27 cellular contexts compared by ENCODE assay signal in the genomic region with DNA sequence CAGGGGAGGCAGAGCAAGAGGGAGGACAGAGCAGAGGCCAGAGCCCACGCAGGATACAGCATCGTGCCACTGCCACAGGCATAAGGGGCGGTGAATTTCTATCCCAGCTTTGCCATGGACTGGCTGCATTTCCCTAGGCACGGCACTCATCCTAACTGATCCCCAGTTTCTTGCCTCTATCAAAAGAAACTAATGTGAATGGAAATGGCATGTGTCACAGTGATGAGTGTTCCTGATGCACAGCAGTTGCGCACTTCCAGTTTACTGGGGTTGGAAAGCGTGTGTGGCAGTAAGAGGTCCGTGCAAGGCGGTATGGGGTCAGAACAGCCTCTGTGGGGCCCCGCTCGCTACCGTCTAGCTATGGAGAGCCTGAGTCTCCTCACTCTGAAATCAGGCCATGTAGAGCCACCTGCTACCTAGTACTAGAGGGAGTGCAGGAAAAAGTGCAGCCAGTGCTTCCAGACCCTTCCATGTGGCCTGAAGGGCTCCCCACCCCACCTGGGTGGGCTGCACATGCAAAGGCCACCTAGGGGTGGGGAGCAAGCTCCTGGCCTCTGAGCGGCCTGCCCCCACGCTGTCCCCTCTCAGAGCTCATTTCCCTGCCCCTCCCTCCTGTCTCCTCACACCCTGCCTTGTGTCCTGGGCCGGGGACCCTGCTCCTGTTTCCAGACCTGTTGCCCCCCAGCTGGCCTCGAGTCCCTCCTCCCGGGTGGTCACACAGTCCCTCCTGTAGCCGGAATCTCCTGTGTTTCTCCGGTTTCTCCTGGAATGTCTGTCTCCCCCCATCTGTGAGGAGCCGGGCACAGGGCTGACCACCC. TPM values are rescaled to one million over a fixed set of nuclear protein-coding genes. Genes with fewer than 3 reads are reported as not detected.
DNase-seq lines count a peak whose midpoint lies in the region; ATAC-seq, FAIRE-seq and TF ChIP-seq lines count a peak whose summit lies in the region.
"Had no signal": no experiment of that assay in that cellular context is flagged by ENCODE, and none has a peak within 500 bp of the region (broad histone marks: within the 10 kb centered on the region; RNA-seq: fewer than 3 reads in every experiment).

No MANE protein-coding gene starts in this region.

- H3K9me3 ChIP-seq in Karpas-422 (ENCODE audit: low read length) (no peaks in the 10 kb centered on the region), K562 (replicated peaks; ENCODE audit: control insufficient read depth, insufficient read depth, low read depth, low read length) (no peaks in the 10 kb centered on the region), mucosa of descending colon (no peaks in the 10 kb centered on the region)
- H3K9me3 ChIP-seq: SK-N-SH had no signal

- H3K27me3 ChIP-seq in Karpas-422 (ENCODE audit: low read length): no peaks in the 10 kb centered on the region
- H3K27me3 ChIP-seq in K562 (ENCODE audit: control insufficient read depth in 2 of 2, insufficient read depth in 2 of 2, low read length in 2 of 2): peaks cover 0 to 6% of the 10 kb centered on the region in 2 experiments; a peak in 1 of 5 replicates

- H3K36me3 Mint-ChIP-seq in activated CD4-positive, alpha-beta memory T cell treated with anti-CD3 and anti-CD28 coated beads for 36 hours: no peaks in the 10 kb centered on the region
- H3K36me3 Mint-ChIP-seq: CD8-positive, alpha-beta memory T cell had no signal

- H3K27ac ChIP-seq in Karpas-422 (ENCODE audit: low read length) (no peak overlapping the region), K562 (ENCODE audit: extremely low read depth, low read depth, low read length) (no peak overlapping the region)
- H3K27ac ChIP-seq: A549, C4-2B had no signal

- no peak overlapping the region for H3K4me3 ChIP-seq in Karpas-422 (ENCODE audit: low read length)
- no peak overlapping the region for H3K4me3 ChIP-seq in K562
- no peak overlapping the region for H3K4me3 ChIP-seq in mucosa of descending colon
- H3K4me3 ChIP-seq in foreskin fibroblast (ENCODE audit: low read depth in 1 of 2, low read length in 2 of 2): no peak overlapping the region
- H3K4me3 ChIP-seq: A549, GM12878, GM23338 had no signal

- no peaks in the 10 kb centered on the region for H3K4me1 ChIP-seq in Karpas-422 (ENCODE audit: low read length)
- H3K4me1 ChIP-seq in K562 (replicated peaks in 1 of 2; ENCODE audit: control insufficient read depth in 2 of 2, insufficient read depth in 2 of 2, low read length in 2 of 2): no peaks in the 10 kb centered on the region
- H3K4me1 ChIP-seq in mucosa of descending colon (ENCODE audit: low read depth): no peaks in the 10 kb centered on the region
- H3K4me1 ChIP-seq: A549 had no signal

- no peaks in the 10 kb centered on the region for H3K9me2 ChIP-seq in Karpas-422 (replicated peaks; ENCODE audit: insufficient read depth, low read length)
- H3K9me2 ChIP-seq: SK-N-SH had no signal

- no peak for TF ChIP-seq POLR2A in K562 (conservative IDR thresholded peaks at IDR 0.05)

- DNase-seq in Karpas-422: peak; percentile 15
- no peak for DNase-seq in K562 (ENCODE audit: extremely low read depth in 1 of 4, low spot score in 3 of 4)
- no peak for DNase-seq in mucosa of descending colon
- no peak for DNase-seq in stimulated activated naive CD8-positive, alpha-beta T cell treated with anti-CD3 and anti-CD28 coated beads, Interleukin-15, amount 100 ng/mL, for 72 hours
- DNase-seq in GM19238 (ENCODE audit: insufficient read length, low spot score): no peak
- no peak for DNase-seq in activated CD4-positive, alpha-beta memory T cell treated with anti-CD3 and anti-CD28 coated beads for 36 hours
- DNase-seq in foreskin fibroblast: no peak
- DNase-seq: AML-193, DMS 273 treated with DMSO at 0.1 percent for 48 hours, DMS79, EL, GDM1, H9, KG1, MM.1S, NCI-H2029, NCI-H2227 treated with DMSO at 0.1 percent for 48 hours, NCI-H526 treated with DMSO at 0.1 percent for 48 hours, RPMI8226, SK-N-SH had no signal

- BruUV-seq in K562 (replicated peaks; lab: Mats Ljungman, UMichigan): no TSS peak

- H3K36me3 ChIP-seq in Karpas-422 (ENCODE audit: insufficient read depth, low read length): no peaks in the 10 kb centered on the region
- no peaks in the 10 kb centered on the region for H3K36me3 ChIP-seq in K562 (ENCODE audit: control insufficient read depth, insufficient read depth, low read length)
- no peaks in the 10 kb centered on the region for H3K36me3 ChIP-seq in mucosa of descending colon (ENCODE audit: low read depth)

- H3K27ac Mint-ChIP-seq in stimulated activated naive CD8-positive, alpha-beta T cell treated with anti-CD3 and anti-CD28 coated beads, Interleukin-15, amount 100 ng/mL, for 72 hours: no peak overlapping the region
- no peak overlapping the region for H3K27ac Mint-ChIP-seq in activated CD4-positive, alpha-beta memory T cell treated with anti-CD3 and anti-CD28 coated beads for 36 hours
- H3K27ac Mint-ChIP-seq: CD8-positive, alpha-beta memory T cell; GM23338; H9 had no signal

- in situ Hi-C loops in K562 (cut with MboI): no loop called here

- H3K79me2 ChIP-seq in Karpas-422 (ENCODE audit: low read length): no peaks in the 10 kb centered on the region
- no peaks in the 10 kb centered on the region for H3K79me2 ChIP-seq in K562 (ENCODE audit: control insufficient read depth, insufficient read depth, low read length)

- H3K4me2 ChIP-seq in Karpas-422 (ENCODE audit: low read depth, low read length, poor library complexity, severe bottlenecking) (no peak overlapping the region), K562 (ENCODE audit: insufficient read depth, low read length) (no peak overlapping the region)
- H3K4me2 ChIP-seq: A549, GM23338, SK-N-SH had no signal

- H3K4me1 Mint-ChIP-seq in stimulated activated naive CD8-positive, alpha-beta T cell treated with anti-CD3 and anti-CD28 coated beads, Interleukin-15, amount 100 ng/mL, for 72 hours: no peaks in the 10 kb centered on the region
- no peaks in the 10 kb centered on the region for H3K4me1 Mint-ChIP-seq in activated CD4-positive, alpha-beta memory T cell treated with anti-CD3 and anti-CD28 coated beads for 36 hours (ENCODE audit: low read depth)
- H3K4me1 Mint-ChIP-seq: CD8-positive, alpha-beta memory T cell; H9 had no signal

- TF ChIP-seq CTCF in K562 (IDR thresholded peaks at IDR 0.05 in 2 of 3, conservative IDR thresholded peaks at IDR 0.05 in 1 of 3; ENCODE audit: insufficient read depth in 2 of 3, low read depth in 1 of 3, low read length in 3 of 3) (no peak), mucosa of descending colon (IDR thresholded peaks at IDR 0.05) (no peak), foreskin fibroblast (IDR thresholded peaks at IDR 0.05; ENCODE audit: low read depth, low read length) (no peak)

- H3K9me1 ChIP-seq in K562 (ENCODE audit: control insufficient read depth, insufficient read depth, low read length): no peaks in the 10 kb centered on the region

- no peak for FAIRE-seq in K562 (lab: Jason Lieb, UNC)
- FAIRE-seq: A549, GM12878, HTR-8/SVneo had no signal

- H4K20me1 ChIP-seq in Karpas-422 (ENCODE audit: insufficient read depth, low read depth, low read length): no peaks in the 10 kb centered on the region
- H4K20me1 ChIP-seq in K562 (replicated peaks; ENCODE audit: control insufficient read depth, insufficient read depth, low read length): no peaks in the 10 kb centered on the region

- H3K9me3 Mint-ChIP-seq in stimulated activated naive CD8-positive, alpha-beta T cell treated with anti-CD3 and anti-CD28 coated beads, Interleukin-15, amount 100 ng/mL, for 72 hours: no peaks in the 10 kb centered on the region
- peaks cover 3% of the 10 kb centered on the region for H3K9me3 Mint-ChIP-seq in activated CD4-positive, alpha-beta memory T cell treated with anti-CD3 and anti-CD28 coated beads for 36 hours

- CTCF ChIA-PET in K562 (lab: Yijun Ruan, JAX; ENCODE audit: low intra/inter-chr PET ratio): no interaction called here
- CTCF ChIA-PET in activated CD4-positive, alpha-beta memory T cell treated with anti-CD3 and anti-CD28 coated beads for 36 hours (lab: Charles Lee): no interaction called here

- no peak overlapping the region for H3K4me3 Mint-ChIP-seq in stimulated activated naive CD8-positive, alpha-beta T cell treated with anti-CD3 and anti-CD28 coated beads, Interleukin-15, amount 100 ng/mL, for 72 hours
- H3K4me3 Mint-ChIP-seq in activated CD4-positive, alpha-beta memory T cell treated with anti-CD3 and anti-CD28 coated beads for 36 hours: no peak overlapping the region
- H3K4me3 Mint-ChIP-seq: CD8-positive, alpha-beta memory T cell; GM23338 had no signal

- H2AFZ ChIP-seq in Karpas-422 (ENCODE audit: low read length) (no peak overlapping the region), K562 (ENCODE audit: low read depth, low read length) (no peak overlapping the region)
- H2AFZ ChIP-seq: GM23338 had no signal

- ATAC-seq in K562 (peak; percentile 38; the same call in 2 of the 3 replicates), mucosa of descending colon (peak; percentile 16)
- peak; percentile 24 for ATAC-seq in stimulated activated naive CD8-positive, alpha-beta T cell treated with anti-CD3 and anti-CD28 coated beads, Interleukin-15, amount 100 ng/mL, for 72 hours
- ATAC-seq: A549, GM12878, GM23338 had no signal

- no peak for TF ChIP-seq RAD21 in K562 (CRISPR knock-in tag; conservative IDR thresholded peaks at IDR 0.05 in 1 of 2, IDR thresholded peaks at IDR 0.05 in 1 of 2)

- POLR2A ChIA-PET in K562 (lab: Yijun Ruan, JAX): no interaction called here
- POLR2A ChIA-PET in activated CD4-positive, alpha-beta memory T cell treated with anti-CD3 and anti-CD28 coated beads for 36 hours (lab: Charles Lee): no interaction called here

- intact Hi-C loops in K562 (cut with micrococcal nuclease): no loop called here
- intact Hi-C loops in mucosa of descending colon (cut with DNase I, micrococcal nuclease): no loop called here
- intact Hi-C loops in activated CD4-positive, alpha-beta memory T cell treated with anti-CD3 and anti-CD28 coated beads for 36 hours (cut with micrococcal nuclease): loop anchor here (5.0 kb wide), 1 partner anchor 285 kb away; no protein-coding TSS in a partner anchor

- H3K9ac ChIP-seq in Karpas-422 (ENCODE audit: low read length) (no peak overlapping the region), K562 (ENCODE audit: insufficient read depth in 1 of 2, low read depth in 2 of 2, low read length in 2 of 2) (no peak overlapping the region)
- H3K9ac ChIP-seq: SK-N-SH had no signal

- no peak for TF ChIP-seq EP300 in K562 (IDR thresholded peaks at IDR 0.05; ENCODE audit: low read length)

- 30% methylated on average over 15 of the region's 19 CpGs for WGBS in K562 (ENCODE audit: insufficient coverage, low coverage, missing lambda C conversion rate)

- no peaks in the 10 kb centered on the region for H3K27me3 Mint-ChIP-seq in stimulated activated naive CD8-positive, alpha-beta T cell treated with anti-CD3 and anti-CD28 coated beads, Interleukin-15, amount 100 ng/mL, for 72 hours
- H3K27me3 Mint-ChIP-seq in activated CD4-positive, alpha-beta memory T cell treated with anti-CD3 and anti-CD28 coated beads for 36 hours: no peaks in the 10 kb centered on the region

RNA-seq across cellular contexts. Expression of a gene that starts 5.0 kb away (rescaled TPM):
- not detected in 2 replicates for total RNA-seq in Karpas-422 (2014; rRNA removed; shearing (Covaris generic); ENCODE audit: low replicate concordance)
- total RNA-seq in K562 (2011; cell fraction: chromatin; rRNA removed; ENCODE audit: low replicate concordance): not detected in 2 replicates
- not detected in 2 replicates for total RNA-seq in K562 (2011; cell fraction: nucleolus; rRNA removed)
- total RNA-seq in K562 (2011; cell fraction: nucleoplasm; rRNA removed): not detected in 2 replicates
- not detected in 2 replicates for total RNA-seq in K562 (2014; rRNA removed)
- not detected in 2 replicates for total RNA-seq in K562 (2014; rRNA removed; fragmentation: Illumina TruSeq; extraction: Trizol)
- not detected in 2 replicates for total RNA-seq in K562 (2015; rRNA removed; fragmentation: Illumina TruSeq; extraction: Trizol)
- total RNA-seq in K562 (2021): not detected in 2 replicates
- polyA plus RNA-seq in K562 (2011; rRNA removed): not detected in 2 replicates
- not detected in 2 replicates for polyA plus RNA-seq in K562 (2011; cell fraction: cytosol; rRNA removed)
- not detected in 2 replicates for polyA plus RNA-seq in K562 (2011; cell fraction: nucleus; rRNA removed)
- polyA plus RNA-seq in K562 (2012): 0.03 and 0.06 TPM in 2 replicates
- not detected in 2 replicates for polyA plus RNA-seq in K562 (2014; fragmentation: Illumina TruSeq; extraction: Trizol)
- not detected for polyA plus RNA-seq in K562 (2014; fragmentation: Nextera tagmentation; extraction: Ambion mirVana)
- polyA plus RNA-seq in K562 (2014; rRNA removed): not detected in 2 replicates
- polyA minus RNA-seq in K562 (2011; rRNA and poly(A)+ RNA removed): not detected in 2 replicates
- not detected in 2 replicates for polyA minus RNA-seq in K562 (2011; cell fraction: cytosol; rRNA and poly(A)+ RNA removed)
- polyA minus RNA-seq in K562 (2011; cell fraction: nucleus; rRNA and poly(A)+ RNA removed): not detected in 2 replicates
- not detected for total RNA-seq in mucosa of descending colon
- total RNA-seq in activated CD4-positive, alpha-beta memory T cell treated with anti-CD3 and anti-CD28 coated beads for 36 hours: not detected
- total RNA-seq: CD8-positive, alpha-beta memory T cell; GM12878; GM23338; H9; NCI-H460 had no signal
- polyA plus RNA-seq: A549; CD8-positive, alpha-beta memory T cell; GM12878; GM23338; SK-N-SH had no signal
